11 cellular contexts compared by ENCODE assay signal in the genomic region with DNA sequence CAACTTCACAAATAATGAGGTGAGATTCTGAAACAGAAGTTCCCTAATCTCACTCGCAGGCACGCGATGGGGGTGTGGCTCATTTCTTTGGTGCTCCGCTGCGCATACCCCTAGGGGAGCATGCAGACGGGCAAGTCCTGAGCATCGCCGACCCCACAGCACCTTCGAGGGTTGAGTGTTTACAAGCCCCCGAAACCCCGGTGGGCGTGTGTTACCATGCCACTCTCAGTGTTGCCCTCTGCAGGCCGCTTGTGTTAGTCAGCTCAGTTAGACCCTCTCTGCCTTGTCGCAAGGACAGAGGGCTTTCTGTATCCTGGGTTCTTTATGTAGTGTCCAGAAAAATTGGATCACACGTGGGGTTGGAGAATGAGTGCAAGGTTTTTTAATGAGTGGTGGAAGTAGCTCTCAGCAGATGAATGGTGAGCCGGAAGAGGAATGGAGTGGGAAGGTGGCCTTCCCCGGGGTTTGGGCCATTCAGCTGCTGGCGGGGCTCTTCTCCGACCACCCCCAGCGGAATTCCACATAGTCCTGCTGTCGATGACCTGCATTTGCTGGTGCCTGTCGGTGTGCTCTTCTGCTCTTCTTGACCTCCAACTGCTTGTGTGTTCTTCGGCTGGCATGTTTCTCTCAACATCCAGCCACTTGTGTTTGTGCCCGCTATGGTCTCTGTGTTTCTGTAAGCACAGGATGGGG.
A peak's percentile ranks its signal among the peaks of the same experiment; 100 is the strongest.
DNase-seq lines count a peak whose midpoint lies in the region; ATAC-seq, FAIRE-seq and TF ChIP-seq lines count a peak whose summit lies in the region.
"Had no signal": no experiment of that assay in that cellular context is flagged by ENCODE, and none has a peak within 500 bp of the region (broad histone marks: within the 10 kb centered on the region; RNA-seq: fewer than 3 reads in every experiment).

No MANE protein-coding gene starts in this region.

- DNase-seq in DMS53 (lab: John Stamatoyannopoulos, UW) = peak; percentile 7
- DNase-seq in DMS53 treated with DMSO at 0.1 percent for 48 hours (lab: John Stamatoyannopoulos, UW; ENCODE audit: unreplicated experiment) = no peak
- peak; percentile 29 to 35 for DNase-seq in activated T-cell treated with anti-CD3 and anti-CD28 coated beads, Interleukin-2, amount 50 U/mL, for 48 hours
- DNase-seq in neural crest cell (ENCODE audit: low read depth, low spot score) = peak; percentile 66
- DNase-seq in urothelium cell line (ENCODE audit: low spot score) = no peak
- no peak for DNase-seq in RWPE1 (ENCODE audit: low spot score)
- no peak for DNase-seq in A172 (ENCODE audit: low spot score)
- DNase-seq: NCI-H1048 had no signal

- H3K9me3 Mint-ChIP-seq in neural crest cell = peaks cover 7% of the 10 kb centered on the region

- H3K27ac ChIP-seq in RWPE1 = no peak overlapping the region
- H3K27ac ChIP-seq: 22Rv1, skin epidermis had no signal

- no peak for FAIRE-seq in urothelium cell line (lab: Jason Lieb, UNC)

- H3K27me3 Mint-ChIP-seq in neural crest cell (ENCODE audit: low read depth) = no peaks in the 10 kb centered on the region

- no peaks in the 10 kb centered on the region for H3K36me3 Mint-ChIP-seq in neural crest cell (ENCODE audit: low read depth)

- CTCF ChIA-PET in RWPE1 (lab: Yijun Ruan, JAX) = interaction anchor here (0.6 to 0.7 kb wide), 2 partner anchors 165 to 170 kb away, joined by 3 read pairs; no protein-coding TSS in a partner anchor

- no peak overlapping the region for H3K4me3 Mint-ChIP-seq in neural crest cell

- H3K4me1 Mint-ChIP-seq in neural crest cell = peaks cover 4% of the 10 kb centered on the region

- no peak overlapping the region for H3K27ac Mint-ChIP-seq in neural crest cell (ENCODE audit: unreplicated experiment)

- ATAC-seq in HG03460 (IDR thresholded peaks at IDR 0.05; ENCODE audit: unreplicated experiment) = peak; percentile 83

- POLR2A ChIA-PET in RWPE1 (lab: Yijun Ruan, JAX; ENCODE audit: low non-redundant PET) = no interaction called here

- TF ChIP-seq CTCF in neural crest cell (conservative IDR thresholded peaks at IDR 0.05) (peak; percentile 71), RWPE1 (conservative IDR thresholded peaks at IDR 0.05; ENCODE audit: low read depth) (no peak)

Comparison
In these comparisons a context has a peak if more than half of its experiments do, and no peak if none do; other contexts are left out.
1. DNase-seq: peak in DMS53 (single experiment), activated T-cell treated with anti-CD3 and anti-CD28 coated beads, Interleukin-2, amount 50 U/mL, for 48 hours (2 of 2) and neural crest cell (single experiment); none in DMS53 treated with DMSO at 0.1 percent for 48 hours (single experiment), urothelium cell line (single experiment), RWPE1 (single experiment) and A172 (single experiment).